In genomic region chr12:52799498-52800211, GRCh38 we compare ENCODE assay signal across 23 cellular contexts. TPM values are rescaled to one million over a fixed set of nuclear protein-coding genes. Genes with fewer than 3 reads are reported as not detected.
"Had no signal": no experiment of that assay in that cellular context is flagged by ENCODE, and none has a peak within 500 bp of the region (broad histone marks: within the 10 kb centered on the region; RNA-seq: fewer than 3 reads in every experiment).

No MANE protein-coding gene starts in this region.

- H3K27ac Mint-ChIP-seq: activated CD4-positive, alpha-beta T cell treated with anti-CD3 and anti-CD28 coated beads, Interleukin-2, amount 10 ng/mL, durations not matched to agents 7 days and 5 days; activated naive CD4-positive, alpha-beta T cell treated with anti-CD3 and anti-CD28 coated beads, Interleukin-2, amount 10 ng/mL, durations not matched to agents 7 days and 5 days; natural killer cell; T-helper 2 cell treated with Interferon-gamma antibody and Interleukin-4, amounts not matched to agents 5 μg/mL and 100 μg/mL, for 36 hours had no signal

- H3K36me3 ChIP-seq: brain microvascular endothelial cell, esophagus muscularis mucosa, gastroesophageal sphincter, heart left ventricle, ovary, tibial nerve, vagina had no signal

- H3K9me3 Mint-ChIP-seq: activated CD4-positive, alpha-beta T cell treated with anti-CD3 and anti-CD28 coated beads, Interleukin-2, amount 10 ng/mL, durations not matched to agents 7 days and 5 days; activated naive CD4-positive, alpha-beta T cell treated with anti-CD3 and anti-CD28 coated beads, Interleukin-2, amount 10 ng/mL, durations not matched to agents 7 days and 5 days; activated T-cell treated with anti-CD3 and anti-CD28 coated beads, Interleukin-2, amount 50 U/mL, for 4 hours; central memory CD8-positive, alpha-beta T cell; natural killer cell; T-helper 2 cell treated with Interferon-gamma antibody and Interleukin-4, amounts not matched to agents 5 μg/mL and 100 μg/mL, for 36 hours had no signal

- H3K9me3 ChIP-seq: esophagus muscularis mucosa, gastroesophageal sphincter, heart left ventricle, ovary, psoas muscle, tibial nerve, vagina had no signal

- H3K27me3 ChIP-seq: heart left ventricle, ovary, tibial nerve, vagina had no signal

- H3K4me3 Mint-ChIP-seq: activated CD4-positive, alpha-beta T cell treated with anti-CD3 and anti-CD28 coated beads, Interleukin-2, amount 10 ng/mL, durations not matched to agents 7 days and 5 days; activated naive CD4-positive, alpha-beta T cell treated with anti-CD3 and anti-CD28 coated beads, Interleukin-2, amount 10 ng/mL, durations not matched to agents 7 days and 5 days; activated T-cell treated with anti-CD3 and anti-CD28 coated beads, Interleukin-2, amount 50 U/mL, for 4 hours; central memory CD8-positive, alpha-beta T cell; natural killer cell; T-helper 2 cell treated with Interferon-gamma antibody and Interleukin-4, amounts not matched to agents 5 μg/mL and 100 μg/mL, for 36 hours had no signal

- H3K36me3 Mint-ChIP-seq: activated naive CD4-positive, alpha-beta T cell treated with anti-CD3 and anti-CD28 coated beads, Interleukin-2, amount 10 ng/mL, durations not matched to agents 7 days and 5 days; natural killer cell had no signal

- H3K27me3 Mint-ChIP-seq: activated CD4-positive, alpha-beta T cell treated with anti-CD3 and anti-CD28 coated beads, Interleukin-2, amount 10 ng/mL, durations not matched to agents 7 days and 5 days; central memory CD8-positive, alpha-beta T cell had no signal

- ATAC-seq: activated T-cell treated with anti-CD3 and anti-CD28 coated beads, Interleukin-2, amount 50 U/mL, for 4 hours; gastroesophageal sphincter; heart left ventricle; natural killer cell; psoas muscle; right cardiac atrium; stimulated activated naive CD8-positive, alpha-beta T cell treated with anti-CD3 and anti-CD28 coated beads, Interleukin-15, Interleukin-2, amounts not matched to agents 100 U/mL and 50 U/mL, for 24 hours had no signal

- H3K27ac ChIP-seq: brain microvascular endothelial cell, esophagus muscularis mucosa, gastroesophageal sphincter, heart left ventricle, ovary, psoas muscle, tibial nerve, vagina had no signal

- H3K4me1 Mint-ChIP-seq: activated naive CD4-positive, alpha-beta T cell treated with anti-CD3 and anti-CD28 coated beads, Interleukin-2, amount 10 ng/mL, durations not matched to agents 7 days and 5 days; central memory CD8-positive, alpha-beta T cell had no signal

- H3K4me1 ChIP-seq: heart left ventricle, psoas muscle, tibial nerve had no signal

- DNase-seq: activated CD4-positive, alpha-beta T cell treated with anti-CD3 and anti-CD28 coated beads, Interleukin-2, amount 10 ng/mL, durations not matched to agents 7 days and 5 days; activated CD8-positive, alpha-beta memory T cell treated with anti-CD3 and anti-CD28 coated beads, Interleukin-2, amount 50 U/mL, for 4 hours; activated naive CD4-positive, alpha-beta T cell treated with anti-CD3 and anti-CD28 coated beads, Interleukin-2, amount 10 ng/mL, durations not matched to agents 7 days and 5 days; activated T-cell treated with anti-CD3 and anti-CD28 coated beads, Interleukin-2, amount 50 U/mL, for 4 hours; aorta; brain microvascular endothelial cell; effector CD4-positive, alpha-beta T cell; heart left ventricle; natural killer cell; ovary; psoas muscle; right cardiac atrium; stimulated activated naive CD8-positive, alpha-beta T cell treated with anti-CD3 and anti-CD28 coated beads, Interleukin-15, Interleukin-2, amounts not matched to agents 100 U/mL and 50 U/mL, for 24 hours; substantia nigra had no signal

- H3K4me3 ChIP-seq: esophagus muscularis mucosa, gastroesophageal sphincter, heart left ventricle, ovary, psoas muscle, tibial nerve, vagina had no signal

RNA-seq across cellular contexts. Expression of gene KRT3, which starts 3.7 kb away (rescaled TPM):
- total RNA-seq: activated CD4-positive, alpha-beta T cell treated with anti-CD3 and anti-CD28 coated beads, Interleukin-2, amount 10 ng/mL, durations not matched to agents 7 days and 5 days; activated T-cell treated with anti-CD3 and anti-CD28 coated beads, Interleukin-2, amount 50 U/mL, for 4 hours; aorta; esophagus muscularis mucosa; gastroesophageal sphincter; heart left ventricle; lower leg skin; mesenteric fat pad; natural killer cell; ovary; psoas muscle; right cardiac atrium; skeletal muscle tissue; tibial nerve; vagina had no signal
- polyA plus RNA-seq: aorta, heart left ventricle, ovary, psoas muscle, right cardiac atrium had no signal

RNA-seq across cellular contexts. Expression of gene KRT4, which starts 14.3 kb away (rescaled TPM):
- total RNA-seq: activated CD4-positive, alpha-beta T cell treated with anti-CD3 and anti-CD28 coated beads, Interleukin-2, amount 10 ng/mL, durations not matched to agents 7 days and 5 days; activated T-cell treated with anti-CD3 and anti-CD28 coated beads, Interleukin-2, amount 50 U/mL, for 4 hours; aorta; heart left ventricle; mesenteric fat pad; natural killer cell; right cardiac atrium; skeletal muscle tissue; tibial nerve had no signal
- polyA plus RNA-seq: ovary had no signal

RNA-seq across cellular contexts. Expression of gene KRT76, which starts 22.5 kb away (rescaled TPM):
- total RNA-seq: activated CD4-positive, alpha-beta T cell treated with anti-CD3 and anti-CD28 coated beads, Interleukin-2, amount 10 ng/mL, durations not matched to agents 7 days and 5 days; activated T-cell treated with anti-CD3 and anti-CD28 coated beads, Interleukin-2, amount 50 U/mL, for 4 hours; aorta; esophagus muscularis mucosa; heart left ventricle; lower leg skin; mesenteric fat pad; natural killer cell; ovary; psoas muscle; right cardiac atrium; skeletal muscle tissue; tibial nerve; vagina had no signal
- polyA plus RNA-seq: aorta, heart left ventricle, ovary, psoas muscle, right cardiac atrium had no signal

RNA-seq across cellular contexts. Expression of gene KRT79, which starts 34.5 kb away (rescaled TPM):
- total RNA-seq: activated CD4-positive, alpha-beta T cell treated with anti-CD3 and anti-CD28 coated beads, Interleukin-2, amount 10 ng/mL, durations not matched to agents 7 days and 5 days; aorta; esophagus muscularis mucosa; gastroesophageal sphincter; heart left ventricle; ovary; psoas muscle; right cardiac atrium had no signal
- polyA plus RNA-seq: aorta, ovary had no signal

RNA-seq across cellular contexts. Expression of gene KRT78, which starts 49.1 kb away (rescaled TPM):
- total RNA-seq: activated CD4-positive, alpha-beta T cell treated with anti-CD3 and anti-CD28 coated beads, Interleukin-2, amount 10 ng/mL, durations not matched to agents 7 days and 5 days; activated T-cell treated with anti-CD3 and anti-CD28 coated beads, Interleukin-2, amount 50 U/mL, for 4 hours; aorta; heart left ventricle; mesenteric fat pad; natural killer cell; psoas muscle; right cardiac atrium; skeletal muscle tissue had no signal
- polyA plus RNA-seq: ovary had no signal
